11 cellular contexts compared by ENCODE assay signal in genomic region chr18:39842042-39842791, GRCh38.
DNase-seq lines count a peak whose midpoint lies in the region; ATAC-seq, FAIRE-seq and TF ChIP-seq lines count a peak whose summit lies in the region.
"Had no signal": no experiment of that assay in that cellular context is flagged by ENCODE, and none has a peak within 500 bp of the region (broad histone marks: within the 10 kb centered on the region; RNA-seq: fewer than 3 reads in every experiment).

No MANE protein-coding gene starts in this region.

- CTCF ChIA-PET in AG04450 (lab: Charles Lee): interaction anchor here (0.7 to 2.0 kb wide), 6 partner anchors 11 to 770 kb away, joined by 3 to 10 read pairs (median 3); no protein-coding TSS in a partner anchor

- POLR2A ChIA-PET in AG04450 (lab: Yijun Ruan, JAX): no interaction called here

- TF ChIP-seq CTCF in AG04450 (IDR thresholded peaks at IDR 0.05; ENCODE audit: low read depth, low read length) (no peak), endothelial cell (IDR thresholded peaks at IDR 0.05; ENCODE audit: unreplicated experiment) (no peak), neural crest cell (conservative IDR thresholded peaks at IDR 0.05) (no peak)

- ATAC-seq in T-helper 17 cell: no peak

- H3K9me3 ChIP-seq in AG04450 (ENCODE audit: control insufficient read depth, insufficient read depth, low read length): peaks cover 2% of the 10 kb centered on the region; the same call in 1 of the 2 replicates
- H3K9me3 ChIP-seq in T-helper 17 cell (ENCODE audit: control insufficient read depth, low read length, poor library complexity, severe bottlenecking): no peaks in the 10 kb centered on the region
- H3K9me3 ChIP-seq in small intestine (ENCODE audit: control insufficient read depth, low read depth): no peaks in the 10 kb centered on the region

- H3K27ac ChIP-seq in AG04450 (ENCODE audit: low read depth, low read length) (no peak overlapping the region), small intestine (ENCODE audit: low read depth in 1 of 2, low read length in 1 of 2) (no peak overlapping the region)

- H3K9me3 Mint-ChIP-seq in endothelial cell (ENCODE audit: unreplicated experiment): no peaks in the 10 kb centered on the region
- no peaks in the 10 kb centered on the region for H3K9me3 Mint-ChIP-seq in neural crest cell

- H3K36me3 Mint-ChIP-seq in endothelial cell (ENCODE audit: low read depth, unreplicated experiment): no peaks in the 10 kb centered on the region
- no peaks in the 10 kb centered on the region for H3K36me3 Mint-ChIP-seq in neural crest cell (ENCODE audit: low read depth)
- H3K36me3 Mint-ChIP-seq in T-helper 17 cell (ENCODE audit: low read depth): no peaks in the 10 kb centered on the region

- no peak for FAIRE-seq in small intestine (lab: Jason Lieb, UNC)
- FAIRE-seq: HTR-8/SVneo had no signal

- DNase-seq in AG04450 (ENCODE audit: low read depth, low spot score): no peak
- peak; percentile 75 for DNase-seq in NCI-H146 (lab: John Stamatoyannopoulos, UW)
- no peak for DNase-seq in endothelial cell (ENCODE audit: low spot score)
- DNase-seq in neural crest cell (ENCODE audit: low read depth, low spot score): no peak
- no peak for DNase-seq in T-helper 17 cell
- DNase-seq in small intestine: no peak
- no peak for DNase-seq in central memory CD4-positive, alpha-beta T cell
- no peak for DNase-seq in HPDE6-E6E7 (ENCODE audit: extremely low spot score)
- DNase-seq: activated CD4-positive, alpha-beta T cell treated with anti-CD3 and anti-CD28 coated beads for 4 hours; stimulated activated naive CD4-positive, alpha-beta T cell had no signal

- WGBS in small intestine, 3 donors: 19 to 34% (median 31%) methylated on average over 14 of the region's 14 CpGs

- H3K4me3 Mint-ChIP-seq in endothelial cell (ENCODE audit: unreplicated experiment) (peak overlapping the region; percentile 87), neural crest cell (peak overlapping the region; percentile 91), T-helper 17 cell (no peak overlapping the region)

- no peaks in the 10 kb centered on the region for H3K36me3 ChIP-seq in small intestine (ENCODE audit: control insufficient read depth in 2 of 2, insufficient read depth in 2 of 2, low read length in 2 of 2)

- H3K27ac Mint-ChIP-seq in endothelial cell (ENCODE audit: unreplicated experiment) (peak overlapping the region; percentile 26), neural crest cell (ENCODE audit: unreplicated experiment) (peak overlapping the region; percentile 8), T-helper 17 cell (no peak overlapping the region)

- peaks cover 0 to 4% of the 10 kb centered on the region in 2 donors for H3K4me1 ChIP-seq in small intestine (ENCODE audit: control insufficient read depth in 2 of 2, insufficient read depth in 1 of 2, low read depth in 1 of 2, low read length in 1 of 2)

- peak overlapping the region; percentile 68 for H3K4me3 ChIP-seq in AG04450 (ENCODE audit: low read depth, low read length)
- no peak overlapping the region for H3K4me3 ChIP-seq in small intestine (ENCODE audit: low read depth in 1 of 2, low read length in 2 of 2)

- H3K27me3 Mint-ChIP-seq in endothelial cell (ENCODE audit: unreplicated experiment) (peaks cover 5% of the 10 kb centered on the region), neural crest cell (ENCODE audit: low read depth) (peaks cover 8% of the 10 kb centered on the region), T-helper 17 cell (peaks cover 8% of the 10 kb centered on the region)

- H3K4me1 Mint-ChIP-seq in endothelial cell (ENCODE audit: unreplicated experiment) (peaks cover 51% of the 10 kb centered on the region), neural crest cell (peaks cover 58% of the 10 kb centered on the region), T-helper 17 cell (no peaks in the 10 kb centered on the region)

- no peaks in the 10 kb centered on the region for H3K27me3 ChIP-seq in AG04450 (ENCODE audit: control insufficient read depth, insufficient read depth, low read length)
- H3K27me3 ChIP-seq in small intestine (ENCODE audit: control insufficient read depth in 2 of 2, insufficient read depth in 2 of 2, low read length in 2 of 2): no peaks in the 10 kb centered on the region
